Comparison of ENCODE assay signal across 8 cellular contexts in the genomic region with DNA sequence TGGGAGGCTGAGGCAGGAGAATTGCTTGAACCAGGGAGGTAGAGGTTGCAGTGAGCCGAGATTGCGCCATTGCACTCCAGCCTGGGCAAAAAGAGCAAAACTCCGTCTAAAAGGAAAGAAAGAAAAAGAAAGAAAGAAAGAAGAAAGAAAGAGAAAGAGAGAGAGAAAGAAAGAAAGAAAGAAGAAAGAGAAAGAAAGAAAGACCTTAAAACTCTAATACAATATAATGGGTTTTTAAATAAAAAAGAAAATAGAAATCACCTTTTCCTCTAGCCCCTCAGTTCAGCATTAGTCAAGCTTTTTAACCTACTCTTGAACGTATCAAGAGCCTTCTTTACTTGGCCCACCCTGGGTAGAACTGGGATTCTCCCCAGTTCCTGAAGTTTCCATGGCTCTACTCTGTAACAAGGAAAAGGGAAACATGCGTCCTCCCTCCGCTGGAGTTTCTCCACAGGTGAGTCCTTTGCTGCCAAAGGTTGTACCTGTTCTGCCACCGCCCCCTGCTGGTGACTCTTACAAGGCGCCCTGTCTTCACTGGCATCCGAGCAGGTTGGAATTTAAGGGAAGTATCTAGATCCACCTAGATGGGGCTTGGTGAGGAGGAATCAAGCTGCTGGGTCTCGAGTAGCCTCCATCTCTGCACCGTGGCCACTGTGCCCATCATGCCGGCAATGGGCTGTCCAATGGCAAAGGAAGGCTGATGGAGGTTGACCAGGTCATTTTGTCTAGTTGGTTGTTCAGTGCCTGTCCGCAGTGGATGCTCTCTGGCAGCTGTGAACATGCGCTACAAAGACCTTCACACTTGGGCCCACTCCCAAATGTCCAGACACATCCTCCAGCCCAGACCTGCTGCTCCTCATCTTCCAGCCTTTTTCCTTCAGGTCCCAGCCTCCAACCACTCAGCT. TPM values are rescaled to one million over a fixed set of nuclear protein-coding genes. Genes with fewer than 3 reads are reported as not detected.
DNase-seq lines count a peak whose midpoint lies in the region; ATAC-seq, FAIRE-seq and TF ChIP-seq lines count a peak whose summit lies in the region.

No MANE protein-coding gene starts in this region.

- no peak overlapping the region; the same call in 1 of the 2 replicates for H4K8ac ChIP-seq in H1 (ENCODE audit: extremely low read depth, insufficient read depth, low read length)

- no peaks in the 10 kb centered on the region; the same call in 1 of the 2 replicates for H3K79me1 ChIP-seq in H1 (ENCODE audit: low read depth, low read length)

- H3K4ac ChIP-seq in H1 (replicated peaks; ENCODE audit: insufficient read length, low read depth, low read length), result no peak overlapping the region

- ATAC-seq in Right ventricle myocardium superior (ENCODE audit: poor library complexity) (no peak), Right ventricle myocardium inferior (no peak)

- 55% methylated on average over 14 of the region's 14 CpGs; no CpG with 5 or more reads in 1 of the 2 experiments for WGBS in H1 (ENCODE audit: extremely low coverage in 1 of 2, insufficient coverage in 1 of 2, insufficient read length in 1 of 2, insufficient replicate concordance in 2 of 2, low coverage in 1 of 2, low lambda C conversion rate in 2 of 2, missing lambda C conversion rate in 1 of 2), 2 experiments
- WGBS in testis, 2 donors, result 51 to 61% methylated on average over 14 of the region's 14 CpGs

- POLR2A ChIA-PET in activated CD4-positive, alpha-beta memory T cell treated with anti-CD3 and anti-CD28 coated beads, Interleukin-2, amount 10 ng/mL, durations not matched to agents 7 days and 5 days (lab: Charles Lee), result no interaction called here
- POLR2A ChIA-PET in H1 (lab: Charles Lee; ENCODE audit: partially characterized antibody), result interaction anchor here (0.6 to 1.5 kb wide), 4 partner anchors 16 to 204 kb away, joined by 3 to 4 read pairs (median 3); no protein-coding TSS in a partner anchor

- H3K18ac ChIP-seq in H1 (ENCODE audit: extremely low read depth, low read length), result no peak overlapping the region; the same call in 1 of the 2 replicates

- 0 out of 2 replicates have a peak overlapping the region, but pooled peaks have one; percentile 1 for H2BK20ac ChIP-seq in H1 (ENCODE audit: low read length)

- TF ChIP-seq POLR2A in H1 (IDR thresholded peaks at IDR 0.05; ENCODE audit: control extremely low read depth in 1 of 2, low read depth in 2 of 2, low read length in 2 of 2), result no peak
- no peak for TF ChIP-seq POLR2A in testis (IDR thresholded peaks at IDR 0.05)

- H2AFZ ChIP-seq in H1 (ENCODE audit: low read length), result no peak overlapping the region

- no peak overlapping the region for H3K56ac ChIP-seq in H1 (replicated peaks; ENCODE audit: insufficient read length, low read depth, low read length)

- FAIRE-seq in H1 (lab: Jason Lieb, UNC), result peak; percentile 32

- TF ChIP-seq CTCF in H1 (IDR thresholded peaks at IDR 0.05; ENCODE audit: control extremely low read depth in 1 of 3, insufficient read depth in 1 of 3, low read depth in 1 of 3, low read length in 3 of 3) (peak; percentile 85 to 96 (median 94)), nephron progenitor cell (IDR thresholded peaks at IDR 0.05) (peak; percentile 82), testis (IDR thresholded peaks at IDR 0.05) (peak; percentile 51 to 68 (median 58))

- no peak overlapping the region for H4K5ac ChIP-seq in H1 (ENCODE audit: insufficient read length, low read depth, low read length)

- no peaks in the 10 kb centered on the region for H3K79me2 ChIP-seq in H1 (ENCODE audit: control insufficient read depth in 1 of 2, insufficient read depth in 2 of 2, low read length in 2 of 2)

- peak overlapping the region; percentile 80; the same call in 1 of the 2 replicates for H2BK12ac ChIP-seq in H1 (ENCODE audit: low read depth, low read length)

- H3K9me3 ChIP-seq in H1 (ENCODE audit: insufficient read depth in 2 of 2, low read depth in 1 of 2, low read length in 1 of 2) (no peaks in the 10 kb centered on the region), testis (no peaks in the 10 kb centered on the region)

- H3K27me3 ChIP-seq in H1 (replicated peaks in 1 of 4; ENCODE audit: control insufficient read depth in 3 of 4, extremely low read depth in 1 of 4, insufficient read depth in 3 of 4, low read length in 3 of 4) (peaks cover 0 to 3% (median 0%) of the 10 kb centered on the region in 4 experiments; a peak in 1 of 7 replicates), testis (no peaks in the 10 kb centered on the region)

- H3K14ac ChIP-seq in H1 (ENCODE audit: insufficient read length), result no peak overlapping the region

- H3K23ac ChIP-seq in H1 (ENCODE audit: insufficient read length), result no peak overlapping the region

- peaks cover 8% of the 10 kb centered on the region for H3K4me1 Mint-ChIP-seq in activated CD4-positive, alpha-beta memory T cell treated with anti-CD3 and anti-CD28 coated beads, Interleukin-2, amount 10 ng/mL, durations not matched to agents 7 days and 5 days
- peaks cover 17% of the 10 kb centered on the region for H3K4me1 Mint-ChIP-seq in nephron progenitor cell

- H2BK5ac ChIP-seq in H1 (ENCODE audit: low read depth, low read length), result no peak overlapping the region

- no peak for TF ChIP-seq EP300 in H1 (IDR thresholded peaks at IDR 0.05; ENCODE audit: borderline replicate concordance in 1 of 2, low read depth in 2 of 2, low read length in 2 of 2)

- H4K91ac ChIP-seq in H1 (replicated peaks; ENCODE audit: insufficient read length, low read length), result peak overlapping the region; percentile 5

- H3K27ac Mint-ChIP-seq in activated CD4-positive, alpha-beta memory T cell treated with anti-CD3 and anti-CD28 coated beads, Interleukin-2, amount 10 ng/mL, durations not matched to agents 7 days and 5 days, result no peak overlapping the region
- no peak overlapping the region for H3K27ac Mint-ChIP-seq in nephron progenitor cell

- H3K36me3 ChIP-seq in H1 (ENCODE audit: control insufficient read depth in 2 of 4, insufficient read depth in 4 of 4, low read length in 3 of 4) (no peaks in the 10 kb centered on the region), testis (ENCODE audit: low read depth, missing control alignments) (no peaks in the 10 kb centered on the region)

- no peaks in the 10 kb centered on the region for H4K20me1 ChIP-seq in H1 (replicated peaks in 1 of 2; ENCODE audit: control insufficient read depth in 1 of 2, insufficient read depth in 2 of 2, low read length in 2 of 2)

- no peak overlapping the region for H3K4me2 ChIP-seq in H1 (ENCODE audit: insufficient read depth in 1 of 2, low read depth in 2 of 2, low read length in 2 of 2)

- no peak overlapping the region for H3K4me3 Mint-ChIP-seq in activated CD4-positive, alpha-beta memory T cell treated with anti-CD3 and anti-CD28 coated beads, Interleukin-2, amount 10 ng/mL, durations not matched to agents 7 days and 5 days
- no peak overlapping the region for H3K4me3 Mint-ChIP-seq in nephron progenitor cell

- CTCF ChIA-PET in activated CD4-positive, alpha-beta memory T cell treated with anti-CD3 and anti-CD28 coated beads, Interleukin-2, amount 10 ng/mL, durations not matched to agents 7 days and 5 days (lab: Charles Lee), result interaction anchor here (0.6 to 12.4 kb wide), 27 partner anchors 9 to 313 kb away, joined by 3 to 123 read pairs (median 5); no protein-coding TSS in a partner anchor
- CTCF ChIA-PET in H1 (lab: Charles Lee; ENCODE audit: partially characterized antibody), result interaction anchor here (0.5 to 12.0 kb wide), 65 partner anchors 11 to 1388 kb away, joined by 3 to 223 read pairs (median 4); partner anchors contain the start of genes CLCN2, FAM131A and POLR2H

- DNase-seq in Right ventricle myocardium superior (peak; percentile 73), Right ventricle myocardium inferior (ENCODE audit: missing footprints) (no peak), NCI-H510A (lab: John Stamatoyannopoulos, UW) (peak; percentile 90), H1 (ENCODE audit: low read depth in 1 of 2, low spot score in 2 of 2) (peak; percentile 83 to 94), nephron progenitor cell (peak; percentile 79), testis (peak; percentile 79), dedifferentiated amniotic fluid mesenchymal stem cell (ENCODE audit: extremely low spot score) (no peak)
- DNase-seq in activated CD4-positive, alpha-beta memory T cell treated with anti-CD3 and anti-CD28 coated beads, Interleukin-2, amount 10 ng/mL, durations not matched to agents 7 days and 5 days, result peak; percentile 81

- peaks cover 0 to 5% (median 2%) of the 10 kb centered on the region in 4 experiments; a peak in 4 of 7 replicates for H3K4me1 ChIP-seq in H1 (replicated peaks in 1 of 4; ENCODE audit: control insufficient read depth in 3 of 4, insufficient read depth in 4 of 4, low read length in 3 of 4)
- no peaks in the 10 kb centered on the region for H3K4me1 ChIP-seq in testis

- intact Hi-C loops in Right ventricle myocardium superior (cut with DNase I), result no loop called here
- intact Hi-C loops in Right ventricle myocardium inferior (cut with DNase I), result loop anchor here (5.0 kb wide), 1 partner anchor 124 kb away; no protein-coding TSS in a partner anchor
- intact Hi-C loops in testis (cut with DNase I; ENCODE audit: low total_unique reads), result loop anchor here (10.0 kb wide), 1 partner anchor 166 kb away; the partner anchor contains the start of gene THPO

- peaks cover 42% of the 10 kb centered on the region for H3K27me3 Mint-ChIP-seq in activated CD4-positive, alpha-beta memory T cell treated with anti-CD3 and anti-CD28 coated beads, Interleukin-2, amount 10 ng/mL, durations not matched to agents 7 days and 5 days
- peaks cover 86% of the 10 kb centered on the region for H3K27me3 Mint-ChIP-seq in nephron progenitor cell (ENCODE audit: low read depth, poor library complexity)

- H2BK15ac ChIP-seq in H1 (ENCODE audit: low read length), result peak overlapping the region; percentile 98; the same call in 1 of the 2 replicates

- peaks cover 3% of the 10 kb centered on the region; the same call in 1 of the 2 replicates for H3K23me2 ChIP-seq in H1 (ENCODE audit: low read depth, low read length)

- H3K36me3 Mint-ChIP-seq in activated CD4-positive, alpha-beta memory T cell treated with anti-CD3 and anti-CD28 coated beads, Interleukin-2, amount 10 ng/mL, durations not matched to agents 7 days and 5 days (ENCODE audit: low read depth), result no peaks in the 10 kb centered on the region
- H3K36me3 Mint-ChIP-seq in nephron progenitor cell (ENCODE audit: low read depth), result no peaks in the 10 kb centered on the region

- H3K27ac ChIP-seq in H1 (ENCODE audit: low read depth, low read length) (no peak overlapping the region), testis (no peak overlapping the region)

- no peak overlapping the region for H2AK5ac ChIP-seq in H1 (ENCODE audit: low read depth, low read length)

- no peaks in the 10 kb centered on the region for H3K9me3 Mint-ChIP-seq in activated CD4-positive, alpha-beta memory T cell treated with anti-CD3 and anti-CD28 coated beads, Interleukin-2, amount 10 ng/mL, durations not matched to agents 7 days and 5 days
- H3K9me3 Mint-ChIP-seq in nephron progenitor cell, result no peaks in the 10 kb centered on the region

- peak; percentile 89 to 94 for TF ChIP-seq RAD21 in H1 (IDR thresholded peaks at IDR 0.05 in 1 of 2, conservative IDR thresholded peaks at IDR 0.05 in 1 of 2; ENCODE audit: low read depth in 2 of 2, low read length in 2 of 2)

- H3K4me3 ChIP-seq in H1 (ENCODE audit: extremely low read depth in 1 of 4, insufficient read depth in 2 of 4, low read depth in 3 of 4, low read length in 4 of 4), result no peak overlapping the region
- no peak overlapping the region for H3K4me3 ChIP-seq in testis

- H3K9ac ChIP-seq in H1 (replicated peaks in 1 of 4; ENCODE audit: extremely low read depth in 1 of 4, low read depth in 3 of 4, low read length in 3 of 4), result no peak overlapping the region

- H2BK120ac ChIP-seq in H1 (replicated peaks; ENCODE audit: low read depth, low read length), result peak overlapping the region; percentile 36

RNA-seq across cellular contexts. Expression of gene EPHB3, which starts 20.6 kb away (rescaled TPM):
- total RNA-seq in Right ventricle myocardium superior (2.2 TPM), Right ventricle myocardium inferior (1.6 TPM), testis (1 to 10 TPM; 2.0 to 2.3 TPM)
- under 1 TPM; 0.20 to 0.71 TPM for total RNA-seq in activated CD4-positive, alpha-beta memory T cell treated with anti-CD3 and anti-CD28 coated beads, Interleukin-2, amount 10 ng/mL, durations not matched to agents 7 days and 5 days
- total RNA-seq in H1 (2021; fragmentation: NEBNext Ultra II Directional; extraction: Animal tissue kit (Norgen Biotek cat#: 25700)), result 0.80 and 0.91 TPM in 2 replicates
- polyA plus RNA-seq in H1 (2011; rRNA removed) (0.41 and 0.82 TPM in 2 replicates), testis (ENCODE audit: insufficient read depth, low read depth, low replicate concordance) (2.6 TPM)
- 0.61 TPM for polyA plus RNA-seq in H1 (2011; cell fraction: cytosol; rRNA removed)
- polyA plus RNA-seq in H1 (2011; cell fraction: nucleus; rRNA removed), result 1.5 TPM
- 0.83 to 1.3 TPM (median 1.0 TPM) in 4 replicates for polyA plus RNA-seq in H1 (2012, experiment 1 of 2)
- 1.2 TPM for polyA plus RNA-seq in H1 (2012, experiment 2 of 2)
- 0.55 TPM for polyA plus RNA-seq in H1 (2013, experiment 1 of 2)
- polyA plus RNA-seq in H1 (2013, experiment 2 of 2), result 0.46 TPM
- 0.78 and 1.8 TPM in 2 replicates for polyA minus RNA-seq in H1 (2011; rRNA and poly(A)+ RNA removed)
- 1.8 TPM for polyA minus RNA-seq in H1 (2011; cell fraction: cytosol; rRNA and poly(A)+ RNA removed)
- polyA minus RNA-seq in H1 (2011; cell fraction: nucleus; rRNA and poly(A)+ RNA removed), result 0.40 TPM

Comparison
In these comparisons a context has a peak if more than half of its experiments do, and no peak if none do; other contexts are left out.
1. DNase-seq: peak in Right ventricle myocardium superior (single experiment), NCI-H510A (single experiment), activated CD4-positive, alpha-beta memory T cell treated with anti-CD3 and anti-CD28 coated beads, Interleukin-2, amount 10 ng/mL, durations not matched to agents 7 days and 5 days (single experiment), H1 (2 of 2), nephron progenitor cell (single experiment) and testis (single experiment); none in Right ventricle myocardium inferior (single experiment) and dedifferentiated amniotic fluid mesenchymal stem cell (single experiment).
2. Peak in every context shown above with its lines, with median percentiles within 50 percentile points of each other: CTCF ChIP-seq.